ENCODE assay signal across 8 cellular contexts in genomic region chr1:58783090-58783992, GRCh38.
DNase-seq lines count a peak whose midpoint lies in the region; ATAC-seq lines count a peak whose summit lies in the region.

No MANE protein-coding gene starts in this region.

- peaks cover 47% of the 10 kb centered on the region for H3K36me3 Mint-ChIP-seq in T-helper 1 cell treated with Interleukin-12 subunit alpha and Interleukin-12 subunit beta and Interleukin-4 antibody, amounts not matched to agents 30 μg/mL and 1 μg/mL, for 36 hours (ENCODE audit: low read depth)
- H3K36me3 Mint-ChIP-seq in central memory CD8-positive, alpha-beta T cell (ENCODE audit: insufficient read depth) = peaks cover 62% of the 10 kb centered on the region

- peak overlapping the region; percentile 99 for H3K27ac Mint-ChIP-seq in T-helper 1 cell treated with Interleukin-12 subunit alpha and Interleukin-12 subunit beta and Interleukin-4 antibody, amounts not matched to agents 30 μg/mL and 1 μg/mL, for 36 hours
- H3K27ac Mint-ChIP-seq in central memory CD8-positive, alpha-beta T cell (ENCODE audit: low read depth) = peak overlapping the region; percentile 99

- peak; percentile 22 for ATAC-seq in GM19395 (IDR thresholded peaks at IDR 0.05; ENCODE audit: unreplicated experiment)
- ATAC-seq in central memory CD8-positive, alpha-beta T cell (replicated peaks; ENCODE audit: extremely low read depth, poor library complexity, severe bottlenecking) = no peak
- no peak for ATAC-seq in HG03280 (IDR thresholded peaks at IDR 0.05; ENCODE audit: unreplicated experiment)

- H3K36me3 ChIP-seq in HUES48 (ENCODE audit: control insufficient read depth, insufficient read depth, low read length) = no peaks in the 10 kb centered on the region

- peaks cover 48% of the 10 kb centered on the region for H3K27me3 ChIP-seq in HUES48 (ENCODE audit: control insufficient read depth, insufficient read depth, low read length)

- no peaks in the 10 kb centered on the region for H3K27me3 Mint-ChIP-seq in T-helper 1 cell treated with Interleukin-12 subunit alpha and Interleukin-12 subunit beta and Interleukin-4 antibody, amounts not matched to agents 30 μg/mL and 1 μg/mL, for 36 hours (ENCODE audit: low read depth)
- peaks cover 8% of the 10 kb centered on the region for H3K27me3 Mint-ChIP-seq in central memory CD8-positive, alpha-beta T cell

- H3K4me1 Mint-ChIP-seq in T-helper 1 cell treated with Interleukin-12 subunit alpha and Interleukin-12 subunit beta and Interleukin-4 antibody, amounts not matched to agents 30 μg/mL and 1 μg/mL, for 36 hours (ENCODE audit: low read depth) = peaks cover 34% of the 10 kb centered on the region
- peaks cover 42% of the 10 kb centered on the region for H3K4me1 Mint-ChIP-seq in central memory CD8-positive, alpha-beta T cell

- peak in 12 of 14 donors; percentile 55 to 85 (median 74) for DNase-seq in C1 segment of cervical spinal cord (lab: John Stamatoyannopoulos, UW)
- DNase-seq in central memory CD8-positive, alpha-beta T cell (ENCODE audit: low spot score in 2 of 2) = peak; percentile 25 to 53
- DNase-seq in left kidney (ENCODE audit: low read depth, low spot score) = peak; percentile 88
- peak in 3 of 4 experiments; percentile 15 to 28 (median 25) for DNase-seq in stimulated activated CD4-positive, alpha-beta T cell treated with anti-CD3 and anti-CD28 coated beads, Interleukin-1b, Interleukin-23, amount 100 ng/mL, for 24 hours (ENCODE audit: low read depth in 4 of 4, low spot score in 1 of 4)

- H3K9me3 Mint-ChIP-seq in T-helper 1 cell treated with Interleukin-12 subunit alpha and Interleukin-12 subunit beta and Interleukin-4 antibody, amounts not matched to agents 30 μg/mL and 1 μg/mL, for 36 hours = peaks cover 5% of the 10 kb centered on the region
- H3K9me3 Mint-ChIP-seq in central memory CD8-positive, alpha-beta T cell = peaks cover 4% of the 10 kb centered on the region

- peak overlapping the region; percentile 96 for H3K4me3 Mint-ChIP-seq in T-helper 1 cell treated with Interleukin-12 subunit alpha and Interleukin-12 subunit beta and Interleukin-4 antibody, amounts not matched to agents 30 μg/mL and 1 μg/mL, for 36 hours
- H3K4me3 Mint-ChIP-seq in central memory CD8-positive, alpha-beta T cell = peak overlapping the region; percentile 89

- H3K9ac ChIP-seq in HUES48 (ENCODE audit: low read depth, low read length) = peak overlapping the region; percentile 72

- H3K27ac ChIP-seq in HUES48 (ENCODE audit: low read depth, low read length) = peak overlapping the region; percentile 90

- H3K4me1 ChIP-seq in HUES48 (ENCODE audit: control insufficient read depth, insufficient read depth, low read length) = peaks cover 10% of the 10 kb centered on the region

- peak overlapping the region; percentile 70 for H3K4me3 ChIP-seq in HUES48 (ENCODE audit: low read depth, low read length)

- H3K9me3 ChIP-seq in HUES48 (ENCODE audit: control insufficient read depth, insufficient read depth, low read length) = no peaks in the 10 kb centered on the region

Comparison
In these comparisons a context has a peak if more than half of its experiments do, and no peak if none do; other contexts are left out.
1. DNase-seq: peak in every context shown above with its lines; median percentile 88 in left kidney; 74 in C1 segment of cervical spinal cord; 39 in central memory CD8-positive, alpha-beta T cell; 25 in stimulated activated CD4-positive, alpha-beta T cell treated with anti-CD3 and anti-CD28 coated beads, Interleukin-1b, Interleukin-23, amount 100 ng/mL, for 24 hours.